Comparison of ENCODE assay signal across 8 cellular contexts in the genomic region with DNA sequence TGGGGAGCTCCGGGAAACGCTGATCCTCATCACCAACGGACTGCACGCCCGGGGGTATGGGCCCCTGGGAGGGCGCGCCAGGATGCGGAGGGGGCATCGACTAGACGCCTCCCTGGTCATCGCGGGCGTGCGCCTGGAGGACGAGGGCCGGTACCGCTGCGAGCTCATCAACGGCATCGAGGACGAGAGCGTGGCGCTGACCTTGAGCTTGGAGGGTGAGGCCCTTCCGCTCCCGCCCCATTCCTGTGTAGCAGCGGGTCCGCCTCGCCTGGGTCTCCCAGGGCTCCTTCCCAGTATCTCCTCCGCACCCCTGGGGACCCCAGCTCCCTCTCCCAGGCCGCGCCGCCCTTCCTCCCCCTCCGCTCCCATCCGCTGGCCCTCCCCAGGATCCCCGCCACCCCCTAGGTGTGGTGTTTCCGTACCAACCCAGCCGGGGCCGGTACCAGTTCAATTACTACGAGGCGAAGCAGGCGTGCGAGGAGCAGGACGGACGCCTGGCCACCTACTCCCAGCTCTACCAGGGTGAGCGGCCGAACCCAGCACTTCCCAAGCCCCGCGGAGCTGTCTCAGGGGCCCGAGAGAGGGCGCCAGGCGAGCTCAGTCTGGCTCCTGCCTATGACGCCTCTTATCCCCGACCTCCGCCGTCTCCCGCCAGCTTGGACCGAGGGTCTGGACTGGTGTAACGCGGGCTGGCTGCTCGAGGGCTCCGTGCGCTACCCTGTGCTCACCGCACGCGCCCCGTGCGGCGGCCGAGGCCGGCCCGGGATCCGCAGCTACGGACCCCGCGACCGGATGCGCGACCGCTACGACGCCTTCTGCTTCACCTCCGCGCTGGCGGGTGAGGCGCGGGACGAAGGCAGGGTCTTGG.
DNase-seq lines count a peak whose midpoint lies in the region; ATAC-seq and TF ChIP-seq lines count a peak whose summit lies in the region.

No MANE protein-coding gene starts in this region.

- H3K79me2 ChIP-seq in ACC112 (ENCODE audit: control insufficient read depth, insufficient read depth, low read length, unreplicated experiment) = no peaks in the 10 kb centered on the region

- peak; percentile 81 for DNase-seq in NT2/D1 (ENCODE audit: low read depth, low spot score)
- peak in 37 of 58 donors; percentile 17 to 68 (median 38) for DNase-seq in anterior cingulate cortex (lab: John Stamatoyannopoulos, UW)
- no peak for DNase-seq in iPS DF 6.9 (ENCODE audit: low read depth, low spot score)
- DNase-seq in skeletal muscle cell (ENCODE audit: low read depth) = no peak
- no peak for DNase-seq in NCI-H2029 (lab: John Stamatoyannopoulos, UW)

- peaks cover 10% of the 10 kb centered on the region; the same call in 1 of the 2 replicates for H3K9me3 ChIP-seq in NT2/D1 (ENCODE audit: insufficient read depth, low read length)
- no peaks in the 10 kb centered on the region for H3K9me3 ChIP-seq in iPS DF 6.9 (ENCODE audit: control insufficient read depth, insufficient read depth, low read length)

- H3K27me3 ChIP-seq in ACC112 (ENCODE audit: insufficient read depth, low read length) (peaks cover 62% of the 10 kb centered on the region), NT2/D1 (ENCODE audit: insufficient read depth, insufficient read length) (peaks cover 63% of the 10 kb centered on the region), iPS DF 6.9 (ENCODE audit: control insufficient read depth, insufficient read depth, low read length) (peaks cover 27% of the 10 kb centered on the region)

- H3K4me1 ChIP-seq in ACC112 (ENCODE audit: control insufficient read depth, insufficient read depth, low read length, unreplicated experiment) (no peaks in the 10 kb centered on the region), NT2/D1 (ENCODE audit: insufficient read depth, insufficient read length) (peaks cover 10% of the 10 kb centered on the region), iPS DF 6.9 (ENCODE audit: control insufficient read depth, insufficient read depth, low read length) (peaks cover 7% of the 10 kb centered on the region)

- no peak overlapping the region for H3K27ac ChIP-seq in ACC112 (ENCODE audit: low read depth, low read length)
- no peak overlapping the region for H3K27ac ChIP-seq in iPS DF 6.9 (ENCODE audit: low read length)

- WGBS in iPS DF 6.9 (ENCODE audit: insufficient coverage, insufficient read length) = no CpG with 5 or more reads among the region's 87 CpGs

- H3K36me3 ChIP-seq in ACC112 (ENCODE audit: insufficient read depth, low read length) = no peaks in the 10 kb centered on the region
- no peaks in the 10 kb centered on the region for H3K36me3 ChIP-seq in NT2/D1 (ENCODE audit: insufficient read depth, insufficient read length, low read length)
- H3K36me3 ChIP-seq in iPS DF 6.9 (ENCODE audit: control insufficient read depth, insufficient read depth, low read length) = no peaks in the 10 kb centered on the region

- H2AFZ ChIP-seq in ACC112 (ENCODE audit: low read length, unreplicated experiment) = no peak overlapping the region

- H3K4me3 ChIP-seq in ACC112 (ENCODE audit: low read depth, low read length) = peak overlapping the region; percentile 68
- H3K4me3 ChIP-seq in GM12875 (ENCODE audit: low read depth, low read length) = peak overlapping the region; percentile 42
- peak overlapping the region; percentile 63 for H3K4me3 ChIP-seq in NT2/D1 (ENCODE audit: insufficient read length, low read depth)
- peak overlapping the region; percentile 38; the same call in 1 of the 2 replicates for H3K4me3 ChIP-seq in iPS DF 6.9 (ENCODE audit: low read length)
- peak overlapping the region; percentile 44 for H3K4me3 ChIP-seq in skeletal muscle cell (ENCODE audit: low read depth, low read length)

- ATAC-seq in GM18909 (IDR thresholded peaks at IDR 0.05; ENCODE audit: poor library complexity, unreplicated experiment) = no peak

- peak; percentile 65 for TF ChIP-seq CTCF in GM12875 (IDR thresholded peaks at IDR 0.05; ENCODE audit: borderline replicate concordance, insufficient read depth, low read depth, low read length)

- H3K9ac ChIP-seq in NT2/D1 (ENCODE audit: insufficient read length, low read depth) = peak overlapping the region; percentile 79

Comparison
In these comparisons a context has a peak if more than half of its experiments do, and no peak if none do; other contexts are left out.
1. DNase-seq: peak in NT2/D1 (single experiment) and anterior cingulate cortex (37 of 58); none in iPS DF 6.9 (single experiment), skeletal muscle cell (single experiment) and NCI-H2029 (single experiment).
2. Peak in every context shown above with its lines, with median percentiles within 50 percentile points of each other: H3K4me3 ChIP-seq.